In genomic region chr2:131156452-131157149, GRCh38 we compare ENCODE assay signal across 10 cellular contexts. TPM values are rescaled to one million over a fixed set of nuclear protein-coding genes. Genes with fewer than 3 reads are reported as not detected.
DNase-seq lines count a peak whose midpoint lies in the region; ATAC-seq and TF ChIP-seq lines count a peak whose summit lies in the region.
"Had no signal": no experiment of that assay in that cellular context is flagged by ENCODE, and none has a peak within 500 bp of the region (broad histone marks: within the 10 kb centered on the region; RNA-seq: fewer than 3 reads in every experiment).

No MANE protein-coding gene starts in this region.

- no peaks in the 10 kb centered on the region for H3K9me3 Mint-ChIP-seq in activated naive CD8-positive, alpha-beta T cell treated with anti-CD3 and anti-CD28 coated beads, Interleukin-2, amount 10 ng/mL, durations not matched to agents 7 days and 5 days
- H3K9me3 Mint-ChIP-seq in stimulated activated naive CD8-positive, alpha-beta T cell treated with anti-CD3 and anti-CD28 coated beads, Interleukin-15, amount 100 ng/mL, for 72 hours = no peaks in the 10 kb centered on the region

- H3K4me3 ChIP-seq in gastrocnemius medialis = no peak overlapping the region
- H3K4me3 ChIP-seq: right lobe of liver had no signal

- H3K27me3 Mint-ChIP-seq in activated naive CD8-positive, alpha-beta T cell treated with anti-CD3 and anti-CD28 coated beads, Interleukin-2, amount 10 ng/mL, durations not matched to agents 7 days and 5 days = no peaks in the 10 kb centered on the region
- no peaks in the 10 kb centered on the region for H3K27me3 Mint-ChIP-seq in stimulated activated naive CD8-positive, alpha-beta T cell treated with anti-CD3 and anti-CD28 coated beads, Interleukin-15, amount 100 ng/mL, for 72 hours

- H3K27me3 ChIP-seq in gastrocnemius medialis = no peaks in the 10 kb centered on the region
- H3K27me3 ChIP-seq: right lobe of liver had no signal

- in situ Hi-C loops in gastrocnemius medialis (cut with MboI; ENCODE audit: low sequenced_read_pairs in 4 of 4) = no loop called here

- no peaks in the 10 kb centered on the region for H3K36me3 Mint-ChIP-seq in activated naive CD8-positive, alpha-beta T cell treated with anti-CD3 and anti-CD28 coated beads, Interleukin-2, amount 10 ng/mL, durations not matched to agents 7 days and 5 days

- H3K4me3 Mint-ChIP-seq in activated naive CD8-positive, alpha-beta T cell treated with anti-CD3 and anti-CD28 coated beads, Interleukin-2, amount 10 ng/mL, durations not matched to agents 7 days and 5 days = peak overlapping the region; percentile 48
- peak overlapping the region in 1 of 2 donors; percentile 69 for H3K4me3 Mint-ChIP-seq in stimulated activated naive CD8-positive, alpha-beta T cell treated with anti-CD3 and anti-CD28 coated beads, Interleukin-15, amount 100 ng/mL, for 72 hours

- intact Hi-C loops in gastrocnemius medialis (cut with DNase I; ENCODE audit: low total_unique reads) = loop anchor here (10.0 kb wide), 1 partner anchor 518 kb away; no protein-coding TSS in a partner anchor

- POLR2A ChIA-PET in activated naive CD8-positive, alpha-beta T cell treated with anti-CD3 and anti-CD28 coated beads, Interleukin-2, amount 10 ng/mL, durations not matched to agents 7 days and 5 days (lab: Charles Lee) = interaction anchor here (0.6 kb wide), 1 partner anchor 360 kb away, joined by 3 read pairs; no protein-coding TSS in a partner anchor

- peaks cover 12% of the 10 kb centered on the region for H3K4me1 Mint-ChIP-seq in activated naive CD8-positive, alpha-beta T cell treated with anti-CD3 and anti-CD28 coated beads, Interleukin-2, amount 10 ng/mL, durations not matched to agents 7 days and 5 days
- peaks cover 48% of the 10 kb centered on the region for H3K4me1 Mint-ChIP-seq in stimulated activated naive CD8-positive, alpha-beta T cell treated with anti-CD3 and anti-CD28 coated beads, Interleukin-15, amount 100 ng/mL, for 72 hours

- H3K27ac ChIP-seq in gastrocnemius medialis = no peak overlapping the region
- H3K27ac ChIP-seq: right lobe of liver had no signal

- ATAC-seq in HG03139 (IDR thresholded peaks at IDR 0.05; ENCODE audit: unreplicated experiment) (peak; percentile 38), GM21528 (IDR thresholded peaks at IDR 0.05; ENCODE audit: low FRiP score, unreplicated experiment) (no peak), gastrocnemius medialis (no peak)
- peak; percentile 34 for ATAC-seq in activated naive CD8-positive, alpha-beta T cell treated with anti-CD3 and anti-CD28 coated beads, Interleukin-2, amount 10 ng/mL, durations not matched to agents 7 days and 5 days (ENCODE audit: low read depth)
- no peak for ATAC-seq in stimulated activated naive CD8-positive, alpha-beta T cell treated with anti-CD3 and anti-CD28 coated beads, Interleukin-15, amount 100 ng/mL, for 72 hours

- peak overlapping the region; percentile 79 for H3K27ac Mint-ChIP-seq in activated naive CD8-positive, alpha-beta T cell treated with anti-CD3 and anti-CD28 coated beads, Interleukin-2, amount 10 ng/mL, durations not matched to agents 7 days and 5 days
- peak overlapping the region in 1 of 2 donors; percentile 85 for H3K27ac Mint-ChIP-seq in stimulated activated naive CD8-positive, alpha-beta T cell treated with anti-CD3 and anti-CD28 coated beads, Interleukin-15, amount 100 ng/mL, for 72 hours

- DNase-seq in stimulated activated CD4-positive, alpha-beta T cell treated with anti-CD3 and anti-CD28 coated beads, Interleukin-2, amount 100 ng/mL, for 4 hours (ENCODE audit: low read depth) = peak; percentile 13
- DNase-seq in stimulated activated CD4-positive, alpha-beta T cell treated with anti-CD3 and anti-CD28 coated beads, Interleukin-2, amount 100 ng/mL, for 48 hours = no peak
- peak; percentile 41 for DNase-seq in activated naive CD8-positive, alpha-beta T cell treated with anti-CD3 and anti-CD28 coated beads, Interleukin-2, amount 10 ng/mL, durations not matched to agents 7 days and 5 days
- DNase-seq in C1 segment of cervical spinal cord (lab: John Stamatoyannopoulos, UW) (no peak), gastrocnemius medialis (no peak)
- DNase-seq in stimulated activated naive CD8-positive, alpha-beta T cell treated with anti-CD3 and anti-CD28 coated beads, Interleukin-15, amount 100 ng/mL, for 72 hours = no peak
- DNase-seq: DMS153, right lobe of liver had no signal

- H3K9me3 ChIP-seq in gastrocnemius medialis = no peaks in the 10 kb centered on the region
- H3K9me3 ChIP-seq: right lobe of liver had no signal

- H3K36me3 ChIP-seq in gastrocnemius medialis = no peaks in the 10 kb centered on the region
- H3K36me3 ChIP-seq: right lobe of liver had no signal

- TF ChIP-seq POLR2A in gastrocnemius medialis (IDR thresholded peaks at IDR 0.05) = no peak

- no peaks in the 10 kb centered on the region for H3K4me1 ChIP-seq in gastrocnemius medialis
- H3K4me1 ChIP-seq: right lobe of liver had no signal

- no peak for TF ChIP-seq CTCF in gastrocnemius medialis (IDR thresholded peaks at IDR 0.05 in 4 of 5, conservative IDR thresholded peaks at IDR 0.05 in 1 of 5)

RNA-seq across cellular contexts. Expression of gene PLEKHB2, which starts 51.5 kb away (rescaled TPM):
- total RNA-seq in activated naive CD8-positive, alpha-beta T cell treated with anti-CD3 and anti-CD28 coated beads, Interleukin-2, amount 10 ng/mL, durations not matched to agents 7 days and 5 days = 10 to 100 TPM; 54.2 to 55.9 TPM
- 100 to 1,000 TPM in 1 of 4 donors, 10 to 100 TPM in 3; 24.0 to 105 (median 68.3) TPM for total RNA-seq in gastrocnemius medialis

RNA-seq across cellular contexts. Expression of gene POTEE, which starts 52.7 kb away (rescaled TPM):
- total RNA-seq in activated naive CD8-positive, alpha-beta T cell treated with anti-CD3 and anti-CD28 coated beads, Interleukin-2, amount 10 ng/mL, durations not matched to agents 7 days and 5 days = under 1 TPM; 0.47 to 0.48 TPM
- total RNA-seq in gastrocnemius medialis = not detected

Comparison
In these comparisons a context has a peak if more than half of its experiments do, and no peak if none do; other contexts are left out.
1. DNase-seq: peak in stimulated activated CD4-positive, alpha-beta T cell treated with anti-CD3 and anti-CD28 coated beads, Interleukin-2, amount 100 ng/mL, for 4 hours (single experiment) and activated naive CD8-positive, alpha-beta T cell treated with anti-CD3 and anti-CD28 coated beads, Interleukin-2, amount 10 ng/mL, durations not matched to agents 7 days and 5 days (single experiment); none in stimulated activated CD4-positive, alpha-beta T cell treated with anti-CD3 and anti-CD28 coated beads, Interleukin-2, amount 100 ng/mL, for 48 hours (0 of 2), C1 segment of cervical spinal cord (0 of 14), gastrocnemius medialis (0 of 2) and stimulated activated naive CD8-positive, alpha-beta T cell treated with anti-CD3 and anti-CD28 coated beads, Interleukin-15, amount 100 ng/mL, for 72 hours (0 of 2).
2. ATAC-seq: peak in HG03139 (single experiment) and activated naive CD8-positive, alpha-beta T cell treated with anti-CD3 and anti-CD28 coated beads, Interleukin-2, amount 10 ng/mL, durations not matched to agents 7 days and 5 days (single experiment); none in GM21528 (single experiment), gastrocnemius medialis (0 of 2) and stimulated activated naive CD8-positive, alpha-beta T cell treated with anti-CD3 and anti-CD28 coated beads, Interleukin-15, amount 100 ng/mL, for 72 hours (single experiment).